15 cellular contexts compared by ENCODE assay signal in genomic region chr18:12803069-12803936, GRCh38.
DNase-seq lines count a peak whose midpoint lies in the region; ATAC-seq and TF ChIP-seq lines count a peak whose summit lies in the region.
"Had no signal": no experiment of that assay in that cellular context is flagged by ENCODE, and none has a peak within 500 bp of the region (broad histone marks: within the 10 kb centered on the region; RNA-seq: fewer than 3 reads in every experiment).

No MANE protein-coding gene starts in this region.

- H3K9me3 ChIP-seq in aorta (ENCODE audit: control insufficient read depth, low read length): no peaks in the 10 kb centered on the region
- H3K9me3 ChIP-seq: gastrocnemius medialis had no signal

- peaks cover 10 to 11% of the 10 kb centered on the region in 2 donors for H3K36me3 Mint-ChIP-seq in activated T-cell treated with anti-CD3 and anti-CD28 coated beads, Interleukin-2, amount 50 U/mL, for 72 hours (ENCODE audit: insufficient read depth in 2 of 2)

- DNase-seq in M059J (ENCODE audit: low read depth) (peak; percentile 27), fibroblast of villous mesenchyme (ENCODE audit: low read depth) (peak; percentile 9), activated T-cell treated with anti-CD3 and anti-CD28 coated beads for 4 hours (no peak), aorta (no peak)
- DNase-seq in activated T-cell treated with anti-CD3 and anti-CD28 coated beads, Interleukin-2, amount 50 U/mL, for 72 hours: no peak
- DNase-seq: activated CD8-positive, alpha-beta T cell treated with anti-CD3 and anti-CD28 coated beads for 36 hours; gastrocnemius medialis; KG1; NCI-H2029 had no signal

- no peak overlapping the region for H3K27ac Mint-ChIP-seq in activated T-cell treated with anti-CD3 and anti-CD28 coated beads, Interleukin-2, amount 50 U/mL, for 72 hours
- H3K27ac Mint-ChIP-seq: activated CD8-positive, alpha-beta T cell treated with anti-CD3 and anti-CD28 coated beads for 36 hours; stimulated activated naive CD8-positive, alpha-beta T cell treated with anti-CD3 and anti-CD28 coated beads, Interleukin-15, Interleukin-2, amounts not matched to agents 100 ng/mL and 50 ng/mL, for 24 hours had no signal

- H3K27ac ChIP-seq in aorta (ENCODE audit: low read depth in 1 of 2, low read length in 2 of 2): no peak overlapping the region
- H3K27ac ChIP-seq: C4-2B, cardiac muscle cell, gastrocnemius medialis had no signal

- peaks cover 11% of the 10 kb centered on the region for H3K4me1 Mint-ChIP-seq in activated T-cell treated with anti-CD3 and anti-CD28 coated beads, Interleukin-2, amount 50 U/mL, for 72 hours (ENCODE audit: low read depth)

- no peaks in the 10 kb centered on the region for H3K36me3 ChIP-seq in aorta (ENCODE audit: control insufficient read depth in 1 of 2, insufficient read depth in 2 of 2, low read length in 1 of 2)

- ATAC-seq in GM18505 (IDR thresholded peaks at IDR 0.05; ENCODE audit: unreplicated experiment): peak; percentile 68
- peak; percentile 72 for ATAC-seq in GM21447 (IDR thresholded peaks at IDR 0.05; ENCODE audit: unreplicated experiment)
- no peak for ATAC-seq in GM18858 (IDR thresholded peaks at IDR 0.05; ENCODE audit: unreplicated experiment)
- ATAC-seq in activated T-cell treated with anti-CD3 and anti-CD28 coated beads, Interleukin-2, amount 50 U/mL, for 72 hours (replicated peaks in 1 of 2): no peak
- ATAC-seq in aorta (ENCODE audit: low FRiP score): no peak
- ATAC-seq: activated CD8-positive, alpha-beta T cell treated with anti-CD3 and anti-CD28 coated beads for 36 hours; gastrocnemius medialis had no signal

- H3K27me3 ChIP-seq in aorta (ENCODE audit: control insufficient read depth in 1 of 2, insufficient read depth in 2 of 2, low read length in 1 of 2): no peaks in the 10 kb centered on the region
- H3K27me3 ChIP-seq: cardiac muscle cell, gastrocnemius medialis had no signal

- no peak overlapping the region for H3K4me3 Mint-ChIP-seq in activated T-cell treated with anti-CD3 and anti-CD28 coated beads, Interleukin-2, amount 50 U/mL, for 72 hours
- H3K4me3 Mint-ChIP-seq: activated CD8-positive, alpha-beta T cell treated with anti-CD3 and anti-CD28 coated beads for 36 hours; stimulated activated naive CD8-positive, alpha-beta T cell treated with anti-CD3 and anti-CD28 coated beads, Interleukin-15, Interleukin-2, amounts not matched to agents 100 ng/mL and 50 ng/mL, for 24 hours had no signal

- H3K4me3 ChIP-seq in fibroblast of villous mesenchyme (ENCODE audit: low read depth, low read length) (no peak overlapping the region), aorta (ENCODE audit: low read length in 2 of 2) (no peak overlapping the region)
- H3K4me3 ChIP-seq: cardiac muscle cell, gastrocnemius medialis had no signal

- TF ChIP-seq CTCF in fibroblast of villous mesenchyme (IDR thresholded peaks at IDR 0.05; ENCODE audit: insufficient read depth, low read depth, low read length): no peak

- H3K9me3 Mint-ChIP-seq in activated T-cell treated with anti-CD3 and anti-CD28 coated beads, Interleukin-2, amount 50 U/mL, for 72 hours: no peaks in the 10 kb centered on the region
- H3K9me3 Mint-ChIP-seq: stimulated activated naive CD8-positive, alpha-beta T cell treated with anti-CD3 and anti-CD28 coated beads, Interleukin-15, Interleukin-2, amounts not matched to agents 100 ng/mL and 50 ng/mL, for 24 hours had no signal

- H3K27me3 Mint-ChIP-seq in activated T-cell treated with anti-CD3 and anti-CD28 coated beads, Interleukin-2, amount 50 U/mL, for 72 hours (ENCODE audit: low read depth): no peaks in the 10 kb centered on the region
- H3K27me3 Mint-ChIP-seq: activated CD8-positive, alpha-beta T cell treated with anti-CD3 and anti-CD28 coated beads for 36 hours; stimulated activated naive CD8-positive, alpha-beta T cell treated with anti-CD3 and anti-CD28 coated beads, Interleukin-15, Interleukin-2, amounts not matched to agents 100 ng/mL and 50 ng/mL, for 24 hours had no signal

- WGBS in aorta, 2 donors: 95 to 100% methylated on average over 1 of the region's 1 CpG

- no peaks in the 10 kb centered on the region for H3K4me1 ChIP-seq in aorta (ENCODE audit: control insufficient read depth in 1 of 2, insufficient read depth in 2 of 2, low read length in 2 of 2)
- H3K4me1 ChIP-seq: gastrocnemius medialis had no signal

- intact Hi-C loops in aorta (cut with DNase I): no loop called here

- TF ChIP-seq POLR2A in GM18505 (IDR thresholded peaks at IDR 0.05; ENCODE audit: borderline replicate concordance, extremely low read depth, insufficient read depth, insufficient read length): no peak

Comparison
In these comparisons a context has a peak if more than half of its experiments do, and no peak if none do; other contexts are left out.
1. ATAC-seq: peak in GM18505 (single experiment) and GM21447 (single experiment); none in GM18858 (single experiment), activated T-cell treated with anti-CD3 and anti-CD28 coated beads, Interleukin-2, amount 50 U/mL, for 72 hours (0 of 2) and aorta (single experiment).
2. DNase-seq: peak in M059J (single experiment) and fibroblast of villous mesenchyme (single experiment); none in activated T-cell treated with anti-CD3 and anti-CD28 coated beads for 4 hours (single experiment), activated T-cell treated with anti-CD3 and anti-CD28 coated beads, Interleukin-2, amount 50 U/mL, for 72 hours (0 of 2) and aorta (0 of 2).